Comparison of ENCODE assay signal across 6 cellular contexts in the genomic region with DNA sequence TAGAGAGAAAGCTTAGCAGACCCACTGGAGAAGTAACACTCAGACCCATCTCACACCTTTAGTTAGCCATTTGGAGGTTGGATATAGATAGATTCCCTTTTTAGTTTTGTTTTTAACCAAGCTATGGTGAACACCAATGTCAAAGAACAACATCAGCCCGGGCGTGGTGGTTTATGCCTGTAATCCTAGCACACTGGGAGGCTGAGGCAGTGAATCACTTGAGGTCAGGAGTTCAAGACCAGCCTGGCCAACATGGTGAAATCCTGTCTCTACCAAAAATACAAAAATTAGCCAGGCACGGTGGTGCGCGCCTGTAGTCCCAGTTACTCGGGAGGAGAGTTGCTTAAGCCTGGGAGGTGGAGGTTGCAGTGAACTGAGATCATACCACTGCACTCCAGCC. TPM values are rescaled to one million over a fixed set of nuclear protein-coding genes. Genes with fewer than 3 reads are reported as not detected.
"Had no signal": no experiment of that assay in that cellular context is flagged by ENCODE, and none has a peak within 500 bp of the region (broad histone marks: within the 10 kb centered on the region; RNA-seq: fewer than 3 reads in every experiment).

No MANE protein-coding gene starts in this region.

RNA-seq across cellular contexts. Expression of a gene that starts 21.6 kb away (rescaled TPM):
- total RNA-seq: H7 had no signal

RNA-seq across cellular contexts. Expression of a gene that starts 45.1 kb away (rescaled TPM):
- total RNA-seq: GM23248, H4, H7, HepG2, HFFc6, HT1080 had no signal
